2 cellular contexts compared by ENCODE assay signal in genomic region chr10:120451968-120452367, GRCh38.
A peak's percentile ranks its signal among the peaks of the same experiment; 100 is the strongest.
TF ChIP-seq lines count a peak whose summit lies in the region.

No MANE protein-coding gene starts in this region.

TF ChIP-seq in SK-N-SH, 30 proteins besides CTCF, POLR2A, EP300 and RAD21:
- TF ChIP-seq TEAD4 (IDR thresholded peaks at IDR 0.05; ENCODE audit: borderline replicate concordance, insufficient read depth) (no peak), TAF1 (IDR thresholded peaks at IDR 0.05; ENCODE audit: borderline replicate concordance, low read depth, low read length) (no peak), SIN3A (IDR thresholded peaks at IDR 0.05; ENCODE audit: borderline replicate concordance, low read depth, low read length) (no peak), TCF12 (IDR thresholded peaks at IDR 0.05) (peak; percentile 65), EZH2phosphoT487 (IDR thresholded peaks at IDR 0.05; ENCODE audit: borderline replicate concordance, low read depth) (no peak), RCOR1 (IDR thresholded peaks at IDR 0.05; ENCODE audit: low read length) (peak; percentile 50; the same call in 1 of the 2 replicates)
- TF ChIP-seq, protein P1, sequence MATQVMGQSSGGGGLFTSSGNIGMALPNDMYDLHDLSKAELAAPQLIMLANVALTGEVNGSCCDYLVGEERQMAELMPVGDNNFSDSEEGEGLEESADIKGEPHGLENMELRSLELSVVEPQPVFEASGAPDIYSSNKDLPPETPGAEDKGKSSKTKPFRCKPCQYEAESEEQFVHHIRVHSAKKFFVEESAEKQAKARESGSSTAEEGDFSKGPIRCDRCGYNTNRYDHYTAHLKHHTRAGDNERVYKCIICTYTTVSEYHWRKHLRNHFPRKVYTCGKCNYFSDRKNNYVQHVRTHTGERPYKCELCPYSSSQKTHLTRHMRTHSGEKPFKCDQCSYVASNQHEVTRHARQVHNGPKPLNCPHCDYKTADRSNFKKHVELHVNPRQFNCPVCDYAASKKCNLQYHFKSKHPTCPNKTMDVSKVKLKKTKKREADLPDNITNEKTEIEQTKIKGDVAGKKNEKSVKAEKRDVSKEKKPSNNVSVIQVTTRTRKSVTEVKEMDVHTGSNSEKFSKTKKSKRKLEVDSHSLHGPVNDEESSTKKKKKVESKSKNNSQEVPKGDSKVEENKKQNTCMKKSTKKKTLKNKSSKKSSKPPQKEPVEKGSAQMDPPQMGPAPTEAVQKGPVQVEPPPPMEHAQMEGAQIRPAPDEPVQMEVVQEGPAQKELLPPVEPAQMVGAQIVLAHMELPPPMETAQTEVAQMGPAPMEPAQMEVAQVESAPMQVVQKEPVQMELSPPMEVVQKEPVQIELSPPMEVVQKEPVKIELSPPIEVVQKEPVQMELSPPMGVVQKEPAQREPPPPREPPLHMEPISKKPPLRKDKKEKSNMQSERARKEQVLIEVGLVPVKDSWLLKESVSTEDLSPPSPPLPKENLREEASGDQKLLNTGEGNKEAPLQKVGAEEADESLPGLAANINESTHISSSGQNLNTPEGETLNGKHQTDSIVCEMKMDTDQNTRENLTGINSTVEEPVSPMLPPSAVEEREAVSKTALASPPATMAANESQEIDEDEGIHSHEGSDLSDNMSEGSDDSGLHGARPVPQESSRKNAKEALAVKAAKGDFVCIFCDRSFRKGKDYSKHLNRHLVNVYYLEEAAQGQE (IDR thresholded peaks at IDR 0.05; ENCODE audit: low read depth, low read length): no peak
TF ChIP-seq in SK-N-SH: peak in this region for 2.

TF ChIP-seq in SK-N-SH treated with all-trans-retinoic acid at 6 μM for 48 hours, 23 proteins besides CTCF, POLR2A, EP300 and RAD21 (continued from another document):
- TF ChIP-seq, protein P2, sequence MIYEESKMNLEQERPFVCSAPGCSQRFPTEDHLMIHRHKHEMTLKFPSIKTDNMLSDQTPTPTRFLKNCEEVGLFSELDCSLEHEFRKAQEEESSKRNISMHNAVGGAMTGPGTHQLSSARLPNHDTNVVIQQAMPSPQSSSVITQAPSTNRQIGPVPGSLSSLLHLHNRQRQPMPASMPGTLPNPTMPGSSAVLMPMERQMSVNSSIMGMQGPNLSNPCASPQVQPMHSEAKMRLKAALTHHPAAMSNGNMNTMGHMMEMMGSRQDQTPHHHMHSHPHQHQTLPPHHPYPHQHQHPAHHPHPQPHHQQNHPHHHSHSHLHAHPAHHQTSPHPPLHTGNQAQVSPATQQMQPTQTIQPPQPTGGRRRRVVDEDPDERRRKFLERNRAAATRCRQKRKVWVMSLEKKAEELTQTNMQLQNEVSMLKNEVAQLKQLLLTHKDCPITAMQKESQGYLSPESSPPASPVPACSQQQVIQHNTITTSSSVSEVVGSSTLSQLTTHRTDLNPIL (CRISPR knock-in tag; IDR thresholded peaks at IDR 0.05; ENCODE audit: low read depth): no peak
